In the genomic region with DNA sequence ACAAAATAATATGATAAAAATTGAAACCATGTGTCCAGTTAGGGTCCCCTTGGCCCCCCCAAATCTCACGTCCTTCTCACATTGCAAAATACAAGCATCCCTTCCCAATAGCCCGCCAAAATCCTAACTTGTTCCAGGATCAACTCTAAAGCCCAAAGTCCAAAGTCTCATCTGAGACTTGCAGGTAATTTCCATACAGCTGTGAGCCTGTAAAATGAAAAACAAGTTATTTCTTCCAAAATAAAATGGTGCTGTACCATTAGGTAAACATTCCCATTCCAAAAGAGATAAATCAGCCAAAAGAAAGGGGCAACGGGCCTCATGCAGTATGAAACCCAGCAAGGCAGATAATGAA, we compare ENCODE assay signal across 21 cellular contexts. TPM values are rescaled to one million over a fixed set of nuclear protein-coding genes. Genes with fewer than 3 reads are reported as not detected.
"Had no signal": no experiment of that assay in that cellular context is flagged by ENCODE, and none has a peak within 500 bp of the region (broad histone marks: within the 10 kb centered on the region; RNA-seq: fewer than 3 reads in every experiment).

No MANE protein-coding gene starts in this region.

- H3K36me3 ChIP-seq: esophagus muscularis mucosa, gastroesophageal sphincter, heart left ventricle, left ventricle myocardium inferior, lower lobe of right lung, neutrophil, pancreas, thyroid gland, vagina had no signal

- H2AFZ ChIP-seq: hepatocyte had no signal

- H3K27ac Mint-ChIP-seq: naive thymus-derived CD8-positive, alpha-beta T cell; stimulated activated naive CD8-positive, alpha-beta T cell treated with anti-CD3 and anti-CD28 coated beads, Interleukin-15, amount 100 ng/mL, for 72 hours had no signal

- H3K27ac ChIP-seq: epithelial cell of prostate, esophagus muscularis mucosa, foreskin keratinocyte, gastroesophageal sphincter, heart left ventricle, hepatocyte, left ventricle myocardium inferior, lower lobe of right lung, neutrophil, pancreas, thyroid gland, vagina had no signal

- DNase-seq: cortex of kidney; foreskin keratinocyte; kidney; left ventricle myocardium inferior; lower lobe of right lung; stimulated activated CD4-positive, alpha-beta T cell treated with anti-CD3 and anti-CD28 coated beads, Interleukin-12 subunit alpha, Interleukin-12 subunit beta, amount 100 ng/mL, for 4 hours; stimulated activated CD4-positive, alpha-beta T cell treated with anti-CD3 and anti-CD28 coated beads, Interleukin-4, amount 100 ng/mL, for 1 hour; stimulated activated naive CD4-positive, alpha-beta T cell; stimulated activated naive CD8-positive, alpha-beta T cell treated with anti-CD3 and anti-CD28 coated beads, Interleukin-15, amount 100 ng/mL, for 72 hours had no signal

- H3K9me3 ChIP-seq: esophagus muscularis mucosa, gastroesophageal sphincter, heart left ventricle, left ventricle myocardium inferior, lower lobe of right lung, neutrophil, pancreas, thyroid gland, vagina had no signal

- H3K4me2 ChIP-seq: hepatocyte, smooth muscle cell had no signal

- FAIRE-seq: kidney, pancreas had no signal

- H3K36me3 Mint-ChIP-seq: naive thymus-derived CD8-positive, alpha-beta T cell had no signal

- H3K4me3 ChIP-seq: esophagus muscularis mucosa, gastroesophageal sphincter, heart left ventricle, hepatocyte, left ventricle myocardium inferior, lower lobe of right lung, pancreas, smooth muscle cell, thyroid gland, vagina had no signal

- H3K79me2 ChIP-seq: hepatocyte had no signal

- H3K27me3 Mint-ChIP-seq: stimulated activated naive CD8-positive, alpha-beta T cell treated with anti-CD3 and anti-CD28 coated beads, Interleukin-15, amount 100 ng/mL, for 72 hours had no signal

- H3K27me3 ChIP-seq: esophagus muscularis mucosa, foreskin keratinocyte, gastroesophageal sphincter, heart left ventricle, hepatocyte, neutrophil, pancreas, thyroid gland, vagina had no signal

- H3K4me1 ChIP-seq: foreskin keratinocyte, gastroesophageal sphincter, heart left ventricle, lower lobe of right lung, pancreas, thyroid gland, vagina had no signal

- H3K4me1 Mint-ChIP-seq: naive thymus-derived CD8-positive, alpha-beta T cell; stimulated activated naive CD8-positive, alpha-beta T cell treated with anti-CD3 and anti-CD28 coated beads, Interleukin-15, amount 100 ng/mL, for 72 hours had no signal

- H3K4me3 Mint-ChIP-seq: naive thymus-derived CD8-positive, alpha-beta T cell; stimulated activated naive CD8-positive, alpha-beta T cell treated with anti-CD3 and anti-CD28 coated beads, Interleukin-15, amount 100 ng/mL, for 72 hours had no signal

RNA-seq across cellular contexts. Expression of a gene that starts 51.0 kb away (rescaled TPM):
- total RNA-seq: naive thymus-derived CD8-positive, alpha-beta T cell; pulmonary artery endothelial cell had no signal
- polyA plus RNA-seq: naive thymus-derived CD8-positive, alpha-beta T cell had no signal
